Comparison of ENCODE assay signal across 1 cellular context in the genomic region with DNA sequence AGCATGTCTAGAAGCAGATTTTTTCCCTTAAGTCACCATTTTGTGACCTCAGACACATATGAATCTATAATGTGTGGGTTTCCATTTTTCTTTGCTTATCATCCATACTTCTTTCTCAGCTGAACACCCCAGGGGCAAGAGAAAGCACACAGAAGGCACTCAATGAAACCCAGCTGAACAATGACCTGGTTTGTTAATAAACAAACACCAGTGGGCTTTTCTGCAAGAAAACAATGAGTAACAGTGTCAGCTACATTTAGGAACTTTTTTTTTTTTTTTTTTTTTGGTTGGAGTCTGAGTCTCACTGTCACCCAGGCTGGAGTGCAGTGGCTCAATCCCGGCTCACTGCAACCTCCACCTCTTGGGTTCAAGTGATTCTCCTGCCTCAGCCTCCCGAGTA.
TF ChIP-seq lines count a peak whose summit lies in the region.

No MANE protein-coding gene starts in this region.

TF ChIP-seq in HepG2, 621 proteins besides CTCF, POLR2A, EP300 and RAD21 (continued from another document and continues in another):
- TF ChIP-seq ZNF770 (CRISPR knock-in tag; IDR thresholded peaks at IDR 0.05) (0 out of 2 replicates have a peak, but pooled peaks have one; percentile 29), ZNF563 (CRISPR knock-in tag; IDR thresholded peaks at IDR 0.05) (no peak), FOXP1 (IDR thresholded peaks at IDR 0.05) (no peak), FOXP1 (CRISPR knock-in tag; IDR thresholded peaks at IDR 0.05) (peak; percentile 26; the same call in 1 of the 2 replicates), ZSCAN5A (CRISPR knock-in tag; IDR thresholded peaks at IDR 0.05; ENCODE audit: borderline replicate concordance) (no peak), ZNF747 (CRISPR knock-in tag; IDR thresholded peaks at IDR 0.05; ENCODE audit: borderline replicate concordance) (no peak), BRCA1 (CRISPR knock-in tag; IDR thresholded peaks at IDR 0.05) (no peak), ZNF660 (CRISPR knock-in tag; IDR thresholded peaks at IDR 0.05; ENCODE audit: borderline replicate concordance, low read depth) (no peak), SOX13 (IDR thresholded peaks at IDR 0.05) (no peak), SOX13 (CRISPR knock-in tag; conservative IDR thresholded peaks at IDR 0.05 in 1 of 2, IDR thresholded peaks at IDR 0.05 in 1 of 2) (peak in 1 of 2 experiments; percentile 64; a peak in 2 of 4 replicates), SNAPC4 (CRISPR knock-in tag; IDR thresholded peaks at IDR 0.05) (no peak), ZNF772 (CRISPR knock-in tag; IDR thresholded peaks at IDR 0.05) (no peak), HDAC1 (CRISPR knock-in tag; IDR thresholded peaks at IDR 0.05) (no peak), ZNF362 (CRISPR knock-in tag; IDR thresholded peaks at IDR 0.05; ENCODE audit: borderline replicate concordance) (peak; percentile 60), AFF4 (CRISPR knock-in tag; IDR thresholded peaks at IDR 0.05) (no peak), HNRNPL (IDR thresholded peaks at IDR 0.05; ENCODE audit: low read depth, low read length) (no peak), POLR2AphosphoS2 (IDR thresholded peaks at IDR 0.05; ENCODE audit: low read depth, low read length) (no peak)
- TF ChIP-seq, protein P1, sequence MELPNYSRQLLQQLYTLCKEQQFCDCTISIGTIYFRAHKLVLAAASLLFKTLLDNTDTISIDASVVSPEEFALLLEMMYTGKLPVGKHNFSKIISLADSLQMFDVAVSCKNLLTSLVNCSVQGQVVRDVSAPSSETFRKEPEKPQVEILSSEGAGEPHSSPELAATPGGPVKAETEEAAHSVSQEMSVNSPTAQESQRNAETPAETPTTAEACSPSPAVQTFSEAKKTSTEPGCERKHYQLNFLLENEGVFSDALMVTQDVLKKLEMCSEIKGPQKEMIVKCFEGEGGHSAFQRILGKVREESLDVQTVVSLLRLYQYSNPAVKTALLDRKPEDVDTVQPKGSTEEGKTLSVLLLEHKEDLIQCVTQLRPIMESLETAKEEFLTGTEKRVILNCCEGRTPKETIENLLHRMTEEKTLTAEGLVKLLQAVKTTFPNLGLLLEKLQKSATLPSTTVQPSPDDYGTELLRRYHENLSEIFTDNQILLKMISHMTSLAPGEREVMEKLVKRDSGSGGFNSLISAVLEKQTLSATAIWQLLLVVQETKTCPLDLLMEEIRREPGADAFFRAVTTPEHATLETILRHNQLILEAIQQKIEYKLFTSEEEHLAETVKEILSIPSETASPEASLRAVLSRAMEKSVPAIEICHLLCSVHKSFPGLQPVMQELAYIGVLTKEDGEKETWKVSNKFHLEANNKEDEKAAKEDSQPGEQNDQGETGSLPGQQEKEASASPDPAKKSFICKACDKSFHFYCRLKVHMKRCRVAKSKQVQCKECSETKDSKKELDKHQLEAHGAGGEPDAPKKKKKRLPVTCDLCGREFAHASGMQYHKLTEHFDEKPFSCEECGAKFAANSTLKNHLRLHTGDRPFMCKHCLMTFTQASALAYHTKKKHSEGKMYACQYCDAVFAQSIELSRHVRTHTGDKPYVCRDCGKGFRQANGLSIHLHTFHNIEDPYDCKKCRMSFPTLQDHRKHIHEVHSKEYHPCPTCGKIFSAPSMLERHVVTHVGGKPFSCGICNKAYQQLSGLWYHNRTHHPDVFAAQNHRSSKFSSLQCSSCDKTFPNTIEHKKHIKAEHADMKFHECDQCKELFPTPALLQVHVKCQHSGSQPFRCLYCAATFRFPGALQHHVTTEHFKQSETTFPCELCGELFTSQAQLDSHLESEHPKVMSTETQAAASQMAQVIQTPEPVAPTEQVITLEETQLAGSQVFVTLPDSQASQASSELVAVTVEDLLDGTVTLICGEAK (IDR thresholded peaks at IDR 0.05) = no peak
- TF ChIP-seq, protein P1 (CRISPR knock-in tag; IDR thresholded peaks at IDR 0.05) = no peak
